In the genomic region with DNA sequence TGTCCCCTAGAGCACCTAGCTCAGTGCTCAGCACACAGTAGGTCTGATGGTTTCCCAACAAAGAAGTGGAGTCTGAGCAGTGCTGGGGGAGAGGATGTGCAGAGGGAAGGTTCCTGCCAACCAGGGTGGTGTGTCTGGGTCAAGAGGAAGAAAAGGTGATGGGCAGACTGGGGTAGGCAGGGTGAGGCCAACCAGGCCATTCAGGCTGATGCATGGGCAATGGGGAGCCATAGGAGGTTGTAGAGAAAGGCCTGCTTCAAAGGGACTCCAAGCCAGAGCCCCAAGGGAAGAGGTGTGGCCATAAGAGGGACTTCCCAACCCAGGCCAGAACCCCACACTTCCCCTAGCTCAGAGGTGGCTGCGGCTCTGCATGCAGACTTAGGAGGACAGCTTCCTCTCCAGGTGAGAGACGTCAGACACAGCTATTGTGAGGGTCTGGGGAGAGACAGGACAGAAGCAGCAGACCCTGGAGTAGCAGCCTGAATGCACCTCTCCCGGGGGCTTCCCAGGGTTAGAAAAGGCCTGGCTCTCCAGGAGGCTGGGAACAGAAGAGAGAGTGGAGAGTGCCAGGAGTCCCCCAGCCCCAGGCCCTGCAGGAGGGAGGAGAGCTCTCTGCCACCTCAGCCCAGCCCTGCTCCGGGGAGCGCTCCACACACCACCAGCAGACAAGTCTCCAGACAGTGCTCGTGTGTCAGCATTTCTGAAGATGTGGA, we compare ENCODE assay signal across 11 cellular contexts.
DNase-seq lines count a peak whose midpoint lies in the region; ATAC-seq and TF ChIP-seq lines count a peak whose summit lies in the region.
"Had no signal": no experiment of that assay in that cellular context is flagged by ENCODE, and none has a peak within 500 bp of the region (broad histone marks: within the 10 kb centered on the region; RNA-seq: fewer than 3 reads in every experiment).

No MANE protein-coding gene starts in this region.

- TF ChIP-seq POLR2A in esophagus squamous epithelium (IDR thresholded peaks at IDR 0.05), result no peak

- H3K27ac Mint-ChIP-seq in CD8-positive, alpha-beta T cell, result no peak overlapping the region
- H3K27ac Mint-ChIP-seq in activated CD8-positive, alpha-beta T cell treated with anti-CD3 and anti-CD28 coated beads, Interleukin-2, amount 10 ng/mL, durations not matched to agents 7 days and 5 days, result peak overlapping the region; percentile 30

- no peak for DNase-seq in CD8-positive, alpha-beta T cell
- peak; percentile 60 for DNase-seq in activated CD8-positive, alpha-beta T cell treated with anti-CD3 and anti-CD28 coated beads, Interleukin-2, amount 10 ng/mL, durations not matched to agents 7 days and 5 days
- DNase-seq in esophagus squamous epithelium (lab: John Stamatoyannopoulos, UW) (no peak), DMS53 (lab: John Stamatoyannopoulos, UW) (no peak), SW480 (ENCODE audit: low spot score) (no peak)
- DNase-seq: DMS79 treated with DMSO at 0.1 percent for 48 hours, Karpas-422 had no signal

- CTCF ChIA-PET in CD8-positive, alpha-beta T cell (lab: Charles Lee), result interaction anchor here (1.4 kb wide), 1 partner anchor 38 kb away, joined by 3 read pairs; no protein-coding TSS in a partner anchor
- CTCF ChIA-PET in activated CD8-positive, alpha-beta T cell treated with anti-CD3 and anti-CD28 coated beads, Interleukin-2, amount 10 ng/mL, durations not matched to agents 7 days and 5 days (lab: Charles Lee), result interaction anchor here (0.6 to 1.3 kb wide), 3 partner anchors 38 to 215 kb away, joined by 3 to 7 read pairs (median 3); no protein-coding TSS in a partner anchor

- H3K9me3 ChIP-seq in CD8-positive, alpha-beta T cell (ENCODE audit: low read length), result no peaks in the 10 kb centered on the region
- no peaks in the 10 kb centered on the region for H3K9me3 ChIP-seq in esophagus squamous epithelium

- no peak overlapping the region for H3K4me3 Mint-ChIP-seq in CD8-positive, alpha-beta T cell
- no peak overlapping the region for H3K4me3 Mint-ChIP-seq in activated CD8-positive, alpha-beta T cell treated with anti-CD3 and anti-CD28 coated beads, Interleukin-2, amount 10 ng/mL, durations not matched to agents 7 days and 5 days
- H3K4me3 Mint-ChIP-seq: nephron had no signal

- TF ChIP-seq CTCF in CD8-positive, alpha-beta T cell (IDR thresholded peaks at IDR 0.05), result no peak
- no peak for TF ChIP-seq CTCF in esophagus squamous epithelium (IDR thresholded peaks at IDR 0.05)

- H3K36me3 ChIP-seq in CD8-positive, alpha-beta T cell (ENCODE audit: insufficient read depth, low read length), result no peaks in the 10 kb centered on the region
- H3K36me3 ChIP-seq in esophagus squamous epithelium, result no peaks in the 10 kb centered on the region

- H3K36me3 Mint-ChIP-seq in CD8-positive, alpha-beta T cell, result no peaks in the 10 kb centered on the region
- H3K36me3 Mint-ChIP-seq in activated CD8-positive, alpha-beta T cell treated with anti-CD3 and anti-CD28 coated beads, Interleukin-2, amount 10 ng/mL, durations not matched to agents 7 days and 5 days (ENCODE audit: low read depth), result no peaks in the 10 kb centered on the region

- H3K27ac ChIP-seq in CD8-positive, alpha-beta T cell (ENCODE audit: low read depth, low read length), result no peak overlapping the region
- H3K27ac ChIP-seq in esophagus squamous epithelium, result no peak overlapping the region

- H3K9me3 Mint-ChIP-seq in CD8-positive, alpha-beta T cell, result no peaks in the 10 kb centered on the region
- no peaks in the 10 kb centered on the region for H3K9me3 Mint-ChIP-seq in activated CD8-positive, alpha-beta T cell treated with anti-CD3 and anti-CD28 coated beads, Interleukin-2, amount 10 ng/mL, durations not matched to agents 7 days and 5 days (ENCODE audit: insufficient read depth)
- H3K9me3 Mint-ChIP-seq: nephron had no signal

- H3K27me3 Mint-ChIP-seq in CD8-positive, alpha-beta T cell (ENCODE audit: low read depth), result no peaks in the 10 kb centered on the region
- H3K27me3 Mint-ChIP-seq in activated CD8-positive, alpha-beta T cell treated with anti-CD3 and anti-CD28 coated beads, Interleukin-2, amount 10 ng/mL, durations not matched to agents 7 days and 5 days (ENCODE audit: low read depth), result peaks cover 2% of the 10 kb centered on the region

- peaks cover 7% of the 10 kb centered on the region for H3K4me1 Mint-ChIP-seq in CD8-positive, alpha-beta T cell (ENCODE audit: low read depth)
- H3K4me1 Mint-ChIP-seq in activated CD8-positive, alpha-beta T cell treated with anti-CD3 and anti-CD28 coated beads, Interleukin-2, amount 10 ng/mL, durations not matched to agents 7 days and 5 days (ENCODE audit: low read depth), result peaks cover 17% of the 10 kb centered on the region

- WGBS in esophagus squamous epithelium, 2 donors, result 68 to 86% methylated on average over 1 to 4 of the region's 6 CpGs

- no peaks in the 10 kb centered on the region for H3K27me3 ChIP-seq in CD8-positive, alpha-beta T cell (ENCODE audit: insufficient read depth, low read length)
- H3K27me3 ChIP-seq in esophagus squamous epithelium, result no peaks in the 10 kb centered on the region

- H3K4me1 ChIP-seq in CD8-positive, alpha-beta T cell (ENCODE audit: insufficient read depth, low read length), result peaks cover 4% of the 10 kb centered on the region
- peaks cover 8 to 14% (median 12%) of the 10 kb centered on the region in 3 donors for H3K4me1 ChIP-seq in esophagus squamous epithelium

- peak; percentile 58 for ATAC-seq in CD8-positive, alpha-beta T cell
- ATAC-seq in GM18861 (IDR thresholded peaks at IDR 0.05; ENCODE audit: unreplicated experiment) (peak; percentile 72), HG02884 (IDR thresholded peaks at IDR 0.05; ENCODE audit: unreplicated experiment) (peak; percentile 79), GM18858 (IDR thresholded peaks at IDR 0.05; ENCODE audit: unreplicated experiment) (no peak)
- ATAC-seq in activated CD8-positive, alpha-beta T cell treated with anti-CD3 and anti-CD28 coated beads, Interleukin-2, amount 10 ng/mL, durations not matched to agents 7 days and 5 days, result peak; percentile 77

- intact Hi-C loops in CD8-positive, alpha-beta T cell (cut with DNase I, micrococcal nuclease), result no loop called here
- intact Hi-C loops in esophagus squamous epithelium (cut with DNase I), result no loop called here

- H3K4me3 ChIP-seq in CD8-positive, alpha-beta T cell (ENCODE audit: low read depth, low read length), result no peak overlapping the region
- no peak overlapping the region for H3K4me3 ChIP-seq in esophagus squamous epithelium

- POLR2A ChIA-PET in CD8-positive, alpha-beta T cell (lab: Charles Lee), result no interaction called here
- POLR2A ChIA-PET in activated CD8-positive, alpha-beta T cell treated with anti-CD3 and anti-CD28 coated beads, Interleukin-2, amount 10 ng/mL, durations not matched to agents 7 days and 5 days (lab: Charles Lee), result interaction anchor here (0.6 to 1.3 kb wide), 3 partner anchors 11 to 12 kb away, joined by 3 to 4 read pairs (median 4); no protein-coding TSS in a partner anchor
